1 cellular context compared by ENCODE assay signal in genomic region chr6:11601776-11602605, GRCh38.
TF ChIP-seq lines count a peak whose summit lies in the region.

No MANE protein-coding gene starts in this region.

TF ChIP-seq in IMR-90, 13 proteins besides CTCF, POLR2A, EP300 and RAD21:
- TF ChIP-seq CHD1 (IDR thresholded peaks at IDR 0.05; ENCODE audit: low read depth, low read length), result no peak
